In genomic region chr4:183659919-183660318, GRCh38 we compare ENCODE assay signal across 8 cellular contexts. TPM values are rescaled to one million over a fixed set of nuclear protein-coding genes. Genes with fewer than 3 reads are reported as not detected.
DNase-seq lines count a peak whose midpoint lies in the region; ATAC-seq and TF ChIP-seq lines count a peak whose summit lies in the region.

No MANE protein-coding gene starts in this region.

- DNase-seq in DMS 273 (lab: John Stamatoyannopoulos, UW; ENCODE audit: unreplicated experiment), result peak; percentile 28
- no peak for DNase-seq in DMS 273 treated with DMSO at 0.1 percent for 48 hours (lab: John Stamatoyannopoulos, UW)
- peak; percentile 0 for DNase-seq in RPMI7951 (ENCODE audit: low read depth)
- DNase-seq in fibroblast of mammary gland (ENCODE audit: low read depth), result no peak
- no peak for DNase-seq in retinal pigment epithelial cell (ENCODE audit: low read depth)
- no peak for DNase-seq in epidermal melanocyte (ENCODE audit: insufficient read length, low spot score)
- DNase-seq in hippocampal formation (lab: John Stamatoyannopoulos, UW), result no peak

- ATAC-seq in HG03039 (IDR thresholded peaks at IDR 0.05; ENCODE audit: unreplicated experiment), result no peak

- TF ChIP-seq CTCF in fibroblast of mammary gland (conservative IDR thresholded peaks at IDR 0.05; ENCODE audit: control insufficient read depth, insufficient read depth, low read depth, low read length), result no peak
- no peak for TF ChIP-seq CTCF in retinal pigment epithelial cell (conservative IDR thresholded peaks at IDR 0.05; ENCODE audit: low read depth, low read length)

- H3K4me3 ChIP-seq in fibroblast of mammary gland (ENCODE audit: control insufficient read depth, low read depth, low read length) (peak overlapping the region; percentile 90), retinal pigment epithelial cell (ENCODE audit: low read length) (peak overlapping the region; percentile 90)

RNA-seq across cellular contexts. Expression of gene TRAPPC11, which starts 0.8 kb away (rescaled TPM):
- total RNA-seq in RPMI7951 (2014; rRNA removed; shearing (Covaris generic)), result 32.1 and 34.6 TPM in 2 replicates

RNA-seq across cellular contexts. Expression of gene RWDD4, which starts 0.9 kb away (rescaled TPM):
- 27.7 and 31.4 TPM in 2 replicates for total RNA-seq in RPMI7951 (2014; rRNA removed; shearing (Covaris generic))

Comparison
In these comparisons a context has a peak if more than half of its experiments do, and no peak if none do; other contexts are left out.
1. DNase-seq: peak in DMS 273 (single experiment) and RPMI7951 (single experiment); none in DMS 273 treated with DMSO at 0.1 percent for 48 hours (single experiment), fibroblast of mammary gland (single experiment), retinal pigment epithelial cell (single experiment), epidermal melanocyte (single experiment) and hippocampal formation (0 of 2).